ENCODE assay signal across 20 cellular contexts in genomic region chr4:141435446-141436225, GRCh38.
DNase-seq lines count a peak whose midpoint lies in the region; ATAC-seq, FAIRE-seq and TF ChIP-seq lines count a peak whose summit lies in the region.
"Had no signal": no experiment of that assay in that cellular context is flagged by ENCODE, and none has a peak within 500 bp of the region (broad histone marks: within the 10 kb centered on the region; RNA-seq: fewer than 3 reads in every experiment).

No MANE protein-coding gene starts in this region.

- peak; percentile 29 for DNase-seq in AG08395 (ENCODE audit: low spot score)
- peak; percentile 13 for DNase-seq in HFFc6
- peak; percentile 44 for DNase-seq in bronchial epithelial cell (ENCODE audit: low read depth)
- peak; percentile 49 for DNase-seq in fibroblast of peridontal ligament (ENCODE audit: extremely low read depth)
- DNase-seq in nephron progenitor cell, result no peak
- DNase-seq: CD4-positive, CD25-positive, alpha-beta regulatory T cell; DND-41; NCI-H1048; NCI-H146; NCI-H2081 treated with DMSO at 0.1 percent for 48 hours; NCI-H345; NCI-H69; NK-92 treated with Interleukin-12 subunit alpha and Interleukin-12 subunit beta, amount 100 ng/mL, for 24 hours had no signal

- peaks cover 53% of the 10 kb centered on the region for H3K4me1 Mint-ChIP-seq in HFFc6 (ENCODE audit: low read depth)
- H3K4me1 Mint-ChIP-seq in nephron progenitor cell, result no peaks in the 10 kb centered on the region

- H3K27me3 ChIP-seq in bronchial epithelial cell (ENCODE audit: control insufficient read depth, insufficient read depth, low read length), result no peaks in the 10 kb centered on the region

- TF ChIP-seq CTCF in HFFc6 (IDR thresholded peaks at IDR 0.05) (no peak), bronchial epithelial cell (IDR thresholded peaks at IDR 0.05; ENCODE audit: insufficient read depth, low read length, severe bottlenecking) (no peak), nephron progenitor cell (IDR thresholded peaks at IDR 0.05) (no peak)

- H3K36me3 Mint-ChIP-seq in HFFc6 (ENCODE audit: low read depth), result no peaks in the 10 kb centered on the region
- no peaks in the 10 kb centered on the region for H3K36me3 Mint-ChIP-seq in nephron progenitor cell (ENCODE audit: low read depth)
- H3K36me3 Mint-ChIP-seq: CD4-positive, CD25-positive, alpha-beta regulatory T cell had no signal

- no peak for ATAC-seq in HG02623 (IDR thresholded peaks at IDR 0.05; ENCODE audit: unreplicated experiment)
- no peak for ATAC-seq in HG03354 (IDR thresholded peaks at IDR 0.05; ENCODE audit: poor library complexity, severe bottlenecking, unreplicated experiment)
- ATAC-seq in GM19324 (IDR thresholded peaks at IDR 0.05; ENCODE audit: low FRiP score, unreplicated experiment), result no peak
- ATAC-seq: K562 had no signal

- no peak overlapping the region for H3K4me3 ChIP-seq in bronchial epithelial cell (ENCODE audit: low read depth, low read length)
- H3K4me3 ChIP-seq: HAP-1, K562, SK-N-MC had no signal

- no peak for FAIRE-seq in bronchial epithelial cell (lab: Jason Lieb, UNC)
- FAIRE-seq: HTR-8/SVneo, K562 had no signal

- H3K27me3 Mint-ChIP-seq in HFFc6 (ENCODE audit: insufficient read depth) (no peaks in the 10 kb centered on the region; the same call in 1 of the 2 replicates), nephron progenitor cell (ENCODE audit: low read depth, poor library complexity) (peaks cover 16% of the 10 kb centered on the region)

- H3K9me3 Mint-ChIP-seq in HFFc6 (no peaks in the 10 kb centered on the region), nephron progenitor cell (no peaks in the 10 kb centered on the region)

- H3K36me3 ChIP-seq in bronchial epithelial cell (ENCODE audit: control insufficient read depth, insufficient read depth, low read length), result no peaks in the 10 kb centered on the region
- H3K36me3 ChIP-seq: HAP-1 had no signal

- 0 out of 2 replicates have a peak overlapping the region, but pooled peaks have one; percentile 4 for H3K4me3 Mint-ChIP-seq in HFFc6
- H3K4me3 Mint-ChIP-seq in nephron progenitor cell, result no peak overlapping the region
- H3K4me3 Mint-ChIP-seq: CD4-positive, CD25-positive, alpha-beta regulatory T cell had no signal

- peak overlapping the region; percentile 27 for H3K27ac Mint-ChIP-seq in HFFc6
- no peak overlapping the region for H3K27ac Mint-ChIP-seq in nephron progenitor cell
